Comparison of ENCODE assay signal across 8 cellular contexts in genomic region chr7:140176811-140177702, GRCh38. TPM values are rescaled to one million over a fixed set of nuclear protein-coding genes. Genes with fewer than 3 reads are reported as not detected.
DNase-seq lines count a peak whose midpoint lies in the region; ATAC-seq, FAIRE-seq and TF ChIP-seq lines count a peak whose summit lies in the region.

KDM7A (minus strand) TSS chr7:140176983; CDS start chr7:140176937, 46 bp downstream.

- intact Hi-C loops in CD4-positive, alpha-beta memory T cell (cut with micrococcal nuclease) = loop anchor here (2.0 to 10.0 kb wide), 5 partner anchors 220 to 1082 kb away; partner anchors contain the start of genes MRPS33, NDUFB2 and SLC37A3

- H3K4me2 ChIP-seq in H1 (ENCODE audit: insufficient read depth in 1 of 2, low read depth in 2 of 2, low read length in 2 of 2) = peak within 1 kb of the TSS; percentile 74 to 90

- no peaks in the 10 kb centered on the region for H3K9me3 ChIP-seq in CD4-positive, alpha-beta memory T cell (ENCODE audit: control insufficient read depth in 1 of 2, low read length in 2 of 2)
- no peaks in the 10 kb centered on the region for H3K9me3 ChIP-seq in H1 (ENCODE audit: insufficient read depth in 2 of 2, low read depth in 1 of 2, low read length in 1 of 2)

- H3K27me3 Mint-ChIP-seq in CD4-positive, alpha-beta memory T cell = peaks cover under 1 to 6% of the 10 kb centered on the region in 2 donors
- peaks cover 32% of the 10 kb centered on the region for H3K27me3 Mint-ChIP-seq in activated CD8-positive, alpha-beta memory T cell treated with anti-CD3 and anti-CD28 coated beads, Interleukin-2, amount 10 ng/mL, durations not matched to agents 7 days and 5 days

- H3K9me3 Mint-ChIP-seq in CD4-positive, alpha-beta memory T cell = peaks cover 0 to 2% (median 0%) of the 10 kb centered on the region in 8 donors
- peaks cover 2% of the 10 kb centered on the region for H3K9me3 Mint-ChIP-seq in activated CD8-positive, alpha-beta memory T cell treated with anti-CD3 and anti-CD28 coated beads, Interleukin-2, amount 10 ng/mL, durations not matched to agents 7 days and 5 days (ENCODE audit: low read depth)

- H3K9ac ChIP-seq in H1 (replicated peaks in 1 of 4; ENCODE audit: extremely low read depth in 1 of 4, low read depth in 3 of 4, low read length in 3 of 4) = peak within 1 kb of the TSS; percentile 17 to 70 (median 59); a peak in 6 of 7 replicates

- H3K27ac Mint-ChIP-seq in CD4-positive, alpha-beta memory T cell = peak within 1 kb of the TSS; percentile 72 to 98 (median 94)
- H3K27ac Mint-ChIP-seq in activated CD8-positive, alpha-beta memory T cell treated with anti-CD3 and anti-CD28 coated beads, Interleukin-2, amount 10 ng/mL, durations not matched to agents 7 days and 5 days = peak within 1 kb of the TSS; percentile 87

- POLR2A ChIA-PET in CD4-positive, alpha-beta memory T cell (lab: Charles Lee; ENCODE audit: partially characterized antibody) = interaction anchor here (0.6 to 5.4 kb wide), 39 partner anchors 8 to 1082 kb away, joined by 3 to 269 read pairs (median 5); partner anchors contain the start of genes LUC7L2, MKRN1, MRPS33 and PARP12
- POLR2A ChIA-PET in H1 (lab: Charles Lee; ENCODE audit: partially characterized antibody) = interaction anchor here (0.6 to 1.8 kb wide), 11 partner anchors 9 to 240 kb away, joined by 3 to 19 read pairs (median 3); no protein-coding TSS in a partner anchor

- H3K4me3 ChIP-seq in CD4-positive, alpha-beta memory T cell (ENCODE audit: low read length in 2 of 2) = peak within 1 kb of the TSS; percentile 0 to 96
- H3K4me3 ChIP-seq in H1 (ENCODE audit: extremely low read depth in 1 of 4, insufficient read depth in 2 of 4, low read depth in 3 of 4, low read length in 4 of 4) = peak within 1 kb of the TSS; percentile 65 to 93 (median 86)

- H3K56ac ChIP-seq in H1 (replicated peaks; ENCODE audit: insufficient read length, low read depth, low read length) = peak within 1 kb of the TSS; percentile 43

- H2AK5ac ChIP-seq in H1 (ENCODE audit: low read depth, low read length) = no peak within 1 kb of the TSS

- no peaks in the 10 kb centered on the region for H3K27me3 ChIP-seq in CD4-positive, alpha-beta memory T cell (ENCODE audit: insufficient read depth, low read length)
- H3K27me3 ChIP-seq in H1 (replicated peaks in 1 of 4; ENCODE audit: control insufficient read depth in 3 of 4, extremely low read depth in 1 of 4, insufficient read depth in 3 of 4, low read length in 3 of 4) = peaks cover 0 to 21% (median 13%) of the 10 kb centered on the region in 4 experiments; a peak in 5 of 7 replicates

- no peak within 1 kb of the TSS for H4K91ac ChIP-seq in H1 (replicated peaks; ENCODE audit: insufficient read length, low read length)

- peaks cover 5% of the 10 kb centered on the region for H3K23me2 ChIP-seq in H1 (ENCODE audit: low read depth, low read length)

- peaks cover 33% of the 10 kb centered on the region for H3K4me1 ChIP-seq in CD4-positive, alpha-beta memory T cell (ENCODE audit: insufficient read depth, low read length)
- peaks cover 0 to 2% (median 0%) of the 10 kb centered on the region in 4 experiments; a peak in 2 of 7 replicates for H3K4me1 ChIP-seq in H1 (replicated peaks in 1 of 4; ENCODE audit: control insufficient read depth in 3 of 4, insufficient read depth in 4 of 4, low read length in 3 of 4)

- H3K79me1 ChIP-seq in H1 (ENCODE audit: low read depth, low read length) = peaks cover 2% of the 10 kb centered on the region; the same call in 1 of the 2 replicates

- peak within 1 kb of the TSS; percentile 20; the same call in 1 of the 2 replicates for H2BK12ac ChIP-seq in H1 (ENCODE audit: low read depth, low read length)

- TF ChIP-seq EP300 in H1 (IDR thresholded peaks at IDR 0.05; ENCODE audit: borderline replicate concordance in 1 of 2, low read depth in 2 of 2, low read length in 2 of 2) = no peak

- peaks cover 19 to 42% (median 33%) of the 10 kb centered on the region in 4 donors for H3K4me1 Mint-ChIP-seq in CD4-positive, alpha-beta memory T cell
- peaks cover 28% of the 10 kb centered on the region for H3K4me1 Mint-ChIP-seq in activated CD8-positive, alpha-beta memory T cell treated with anti-CD3 and anti-CD28 coated beads, Interleukin-2, amount 10 ng/mL, durations not matched to agents 7 days and 5 days

- FAIRE-seq in H1 (lab: Jason Lieb, UNC) = no peak

- peak within 1 kb of the TSS; percentile 74; the same call in 1 of the 2 replicates for H4K8ac ChIP-seq in H1 (ENCODE audit: extremely low read depth, insufficient read depth, low read length)

- H3K4ac ChIP-seq in H1 (replicated peaks; ENCODE audit: insufficient read length, low read depth, low read length) = no peak within 1 kb of the TSS

- no peak within 1 kb of the TSS for H3K23ac ChIP-seq in H1 (ENCODE audit: insufficient read length)

- peak within 1 kb of the TSS; percentile 86 for H2AFZ ChIP-seq in H1 (ENCODE audit: low read length)

- peak; percentile 66 for ATAC-seq in GM19468 (IDR thresholded peaks at IDR 0.05; ENCODE audit: extremely low read depth, unreplicated experiment)
- ATAC-seq in activated CD8-positive, alpha-beta memory T cell treated with anti-CD3 and anti-CD28 coated beads, Interleukin-2, amount 10 ng/mL, durations not matched to agents 7 days and 5 days = peak; percentile 81

- TF ChIP-seq RAD21 in H1 (IDR thresholded peaks at IDR 0.05 in 1 of 2, conservative IDR thresholded peaks at IDR 0.05 in 1 of 2; ENCODE audit: low read depth in 2 of 2, low read length in 2 of 2) = no peak

- CTCF ChIA-PET in CD4-positive, alpha-beta memory T cell (lab: Charles Lee; ENCODE audit: partially characterized antibody) = interaction anchor here (0.7 to 3.9 kb wide), 11 partner anchors 11 to 300 kb away, joined by 3 to 29 read pairs (median 3); no protein-coding TSS in a partner anchor
- CTCF ChIA-PET in activated CD8-positive, alpha-beta memory T cell treated with anti-CD3 and anti-CD28 coated beads, Interleukin-2, amount 10 ng/mL, durations not matched to agents 7 days and 5 days (lab: Charles Lee) = interaction anchor here (0.6 to 2.6 kb wide), 14 partner anchors 13 to 182 kb away, joined by 3 to 14 read pairs (median 4); no protein-coding TSS in a partner anchor
- CTCF ChIA-PET in H1 (lab: Charles Lee; ENCODE audit: partially characterized antibody) = interaction anchor here (0.6 to 2.2 kb wide), 5 partner anchors 16 to 166 kb away, joined by 3 to 9 read pairs (median 4); no protein-coding TSS in a partner anchor

- H3K18ac ChIP-seq in H1 (ENCODE audit: extremely low read depth, low read length) = no peak within 1 kb of the TSS; the same call in 1 of the 2 replicates

- no peak within 1 kb of the TSS for H2BK15ac ChIP-seq in H1 (ENCODE audit: low read length)

- peak within 1 kb of the TSS; percentile 85 for H3K27ac ChIP-seq in CD4-positive, alpha-beta memory T cell (ENCODE audit: low read depth, low read length)
- H3K27ac ChIP-seq in H1 (ENCODE audit: low read depth, low read length) = 0 out of 2 replicates have a peak within 1 kb of the TSS, but pooled peaks have one; percentile 40

- H3K4me3 Mint-ChIP-seq in CD4-positive, alpha-beta memory T cell = peak within 1 kb of the TSS; percentile 87 to 94 (median 91)
- peak within 1 kb of the TSS; percentile 99 for H3K4me3 Mint-ChIP-seq in activated CD8-positive, alpha-beta memory T cell treated with anti-CD3 and anti-CD28 coated beads, Interleukin-2, amount 10 ng/mL, durations not matched to agents 7 days and 5 days

- H3K36me3 ChIP-seq in CD4-positive, alpha-beta memory T cell (ENCODE audit: insufficient read depth, low read length) = no peaks in the 10 kb centered on the region
- no peaks in the 10 kb centered on the region for H3K36me3 ChIP-seq in H1 (ENCODE audit: control insufficient read depth in 2 of 4, insufficient read depth in 4 of 4, low read length in 3 of 4)

- H3K14ac ChIP-seq in H1 (ENCODE audit: insufficient read length) = no peak within 1 kb of the TSS

- WGBS in H1 (ENCODE audit: extremely low coverage in 1 of 2, insufficient coverage in 1 of 2, insufficient read length in 1 of 2, insufficient replicate concordance in 2 of 2, low coverage in 1 of 2, low lambda C conversion rate in 2 of 2, missing lambda C conversion rate in 1 of 2), 2 experiments = 1% methylated on average over 63 of the region's 132 CpGs; no CpG with 5 or more reads in 1 of the 2 experiments

- peak; percentile 89 to 94 (median 92) for DNase-seq in CD4-positive, alpha-beta memory T cell
- peak; percentile 88 for DNase-seq in HT-29 (ENCODE audit: low spot score)
- DNase-seq in NOMO-1 (lab: John Stamatoyannopoulos, UW; ENCODE audit: unreplicated experiment in 2 of 2) = peak; percentile 69 to 70
- peak; percentile 88 for DNase-seq in activated CD8-positive, alpha-beta memory T cell treated with anti-CD3 and anti-CD28 coated beads, Interleukin-2, amount 10 ng/mL, durations not matched to agents 7 days and 5 days
- peak; percentile 47 to 82 for DNase-seq in H1 (ENCODE audit: low read depth in 1 of 2, low spot score in 2 of 2)
- peak; percentile 98 for DNase-seq in mesenteric fat pad (ENCODE audit: low spot score)
- peak; percentile 79 for DNase-seq in stimulated activated CD8-positive, alpha-beta memory T cell treated with anti-CD3 and anti-CD28 coated beads, Interleukin-12 subunit alpha, Interleukin-12 subunit beta, amount 100 ng/mL, for 24 hours (ENCODE audit: extremely low read depth)

- H3K79me2 ChIP-seq in H1 (ENCODE audit: control insufficient read depth in 1 of 2, insufficient read depth in 2 of 2, low read length in 2 of 2) = peaks cover 3 to 19% of the 10 kb centered on the region in 2 experiments; a peak in 2 of 4 replicates

- TF ChIP-seq CTCF in H1 (IDR thresholded peaks at IDR 0.05; ENCODE audit: control extremely low read depth in 1 of 3, insufficient read depth in 1 of 3, low read depth in 1 of 3, low read length in 3 of 3) = no peak

- peaks cover 0 to 14% of the 10 kb centered on the region in 2 donors for H3K36me3 Mint-ChIP-seq in CD4-positive, alpha-beta memory T cell
- peaks cover 11% of the 10 kb centered on the region for H3K36me3 Mint-ChIP-seq in activated CD8-positive, alpha-beta memory T cell treated with anti-CD3 and anti-CD28 coated beads, Interleukin-2, amount 10 ng/mL, durations not matched to agents 7 days and 5 days

- no peak within 1 kb of the TSS for H2BK120ac ChIP-seq in H1 (replicated peaks; ENCODE audit: low read depth, low read length)

- H4K5ac ChIP-seq in H1 (ENCODE audit: insufficient read length, low read depth, low read length) = no peak within 1 kb of the TSS

- no peak within 1 kb of the TSS for H2BK20ac ChIP-seq in H1 (ENCODE audit: low read length)

- TF ChIP-seq POLR2A in H1 (IDR thresholded peaks at IDR 0.05; ENCODE audit: control extremely low read depth in 1 of 2, low read depth in 2 of 2, low read length in 2 of 2) = peak in 1 of 2 experiments; percentile 56; a peak in 2 of 3 replicates

- no peak within 1 kb of the TSS; the same call in 1 of the 2 replicates for H2BK5ac ChIP-seq in H1 (ENCODE audit: low read depth, low read length)

- H4K20me1 ChIP-seq in H1 (replicated peaks in 1 of 2; ENCODE audit: control insufficient read depth in 1 of 2, insufficient read depth in 2 of 2, low read length in 2 of 2) = no peaks in the 10 kb centered on the region

RNA-seq across cellular contexts. Expression of gene KDM7A, which starts in this region (rescaled TPM):
- total RNA-seq in CD4-positive, alpha-beta memory T cell = 10 to 100 TPM; 42.8 to 45.9 TPM
- polyA plus RNA-seq in CD4-positive, alpha-beta memory T cell = 1 to 10 TPM; 3.3 to 4.4 TPM
- total RNA-seq in HT-29 (2014; rRNA removed; shearing (Covaris generic)) = 1.2 and 1.7 TPM in 2 replicates
- total RNA-seq in activated CD8-positive, alpha-beta memory T cell treated with anti-CD3 and anti-CD28 coated beads, Interleukin-2, amount 10 ng/mL, durations not matched to agents 7 days and 5 days = 10 to 100 TPM in 1 of 2 experiments, 1 to 10 TPM in 1; 7.3 to 13.1 TPM
- 11.6 and 12.5 TPM in 2 replicates for total RNA-seq in H1 (2021; fragmentation: NEBNext Ultra II Directional; extraction: Animal tissue kit (Norgen Biotek cat#: 25700))
- 1.7 and 2.2 TPM in 2 replicates for polyA plus RNA-seq in H1 (2011; rRNA removed)
- polyA plus RNA-seq in H1 (2011; cell fraction: cytosol; rRNA removed) = 3.4 TPM
- 9.8 TPM for polyA plus RNA-seq in H1 (2011; cell fraction: nucleus; rRNA removed)
- 2.8 to 4.7 TPM (median 4.1 TPM) in 4 replicates for polyA plus RNA-seq in H1 (2012, experiment 1 of 2)
- 0.42 TPM for polyA plus RNA-seq in H1 (2012, experiment 2 of 2)
- 6.1 TPM for polyA plus RNA-seq in H1 (2013, experiment 1 of 2)
- 6.2 TPM for polyA plus RNA-seq in H1 (2013, experiment 2 of 2)
- polyA minus RNA-seq in H1 (2011; rRNA and poly(A)+ RNA removed) = 11.3 and 19.1 TPM in 2 replicates
- 5.4 TPM for polyA minus RNA-seq in H1 (2011; cell fraction: cytosol; rRNA and poly(A)+ RNA removed)
- polyA minus RNA-seq in H1 (2011; cell fraction: nucleus; rRNA and poly(A)+ RNA removed) = 13.6 TPM
- total RNA-seq in mesenteric fat pad = 16.4 TPM

Comparison
In these comparisons a context has a peak if more than half of its experiments do, and no peak if none do; other contexts are left out.
1. Peak in every context shown above with its lines: DNase-seq, ATAC-seq, H3K4me3 ChIP-seq and H3K27ac ChIP-seq.